Comparison of ENCODE assay signal across 13 cellular contexts in genomic region chr1:214362188-214362882, GRCh38.
DNase-seq lines count a peak whose midpoint lies in the region; ATAC-seq and TF ChIP-seq lines count a peak whose summit lies in the region.
"Had no signal": no experiment of that assay in that cellular context is flagged by ENCODE, and none has a peak within 500 bp of the region (broad histone marks: within the 10 kb centered on the region; RNA-seq: fewer than 3 reads in every experiment).

No MANE protein-coding gene starts in this region.

- intact Hi-C loops in upper lobe of right lung (cut with DNase I): no loop called here
- intact Hi-C loops in activated CD4-positive, alpha-beta T cell treated with anti-CD3 and anti-CD28 coated beads for 36 hours (cut with DNase I, micrococcal nuclease): no loop called here

- no peak for TF ChIP-seq RAD21 in SK-N-SH (IDR thresholded peaks at IDR 0.05; ENCODE audit: low read length)

- POLR2A ChIA-PET in SK-N-SH (lab: Yijun Ruan, JAX): no interaction called here
- POLR2A ChIA-PET in activated CD4-positive, alpha-beta T cell treated with anti-CD3 and anti-CD28 coated beads for 36 hours (lab: Charles Lee): no interaction called here

- H3K4me3 Mint-ChIP-seq in activated CD4-positive, alpha-beta T cell treated with anti-CD3 and anti-CD28 coated beads for 36 hours: no peak overlapping the region
- no peak overlapping the region for H3K4me3 Mint-ChIP-seq in stimulated activated memory B cell treated with anti-CD40 and anti-IgM and Interleukin-4, amounts not matched to agents 10 μg/mL and 1 μg/mL and 100 μg/mL, for 72 hours
- H3K4me3 Mint-ChIP-seq: activated T-helper 1 cell treated with anti-CD3 and anti-CD28 coated beads, Interleukin-12 subunit alpha, Interleukin-12 subunit beta, Interleukin-2, Interleukin-4 antibody, amounts not matched to agents 30 ng/mL and 10 ng/mL and 1 ng/mL, durations not matched to agents 14 hours and 24 hours and 36 hours; GM23338; WTC11 had no signal

- H3F3A ChIP-seq in SK-N-SH (replicated peaks; ENCODE audit: insufficient read depth) (peaks cover 31% of the 10 kb centered on the region), smooth muscle cell (ENCODE audit: low read depth) (no peaks in the 10 kb centered on the region)

- peaks cover 7% of the 10 kb centered on the region for H3K4me1 Mint-ChIP-seq in activated CD4-positive, alpha-beta T cell treated with anti-CD3 and anti-CD28 coated beads for 36 hours
- no peaks in the 10 kb centered on the region for H3K4me1 Mint-ChIP-seq in stimulated activated memory B cell treated with anti-CD40 and anti-IgM and Interleukin-4, amounts not matched to agents 10 μg/mL and 1 μg/mL and 100 μg/mL, for 72 hours
- H3K4me1 Mint-ChIP-seq: GM23338, WTC11 had no signal

- H3K9me3 Mint-ChIP-seq in activated CD4-positive, alpha-beta T cell treated with anti-CD3 and anti-CD28 coated beads for 36 hours (ENCODE audit: low read depth): no peaks in the 10 kb centered on the region
- peaks cover 3% of the 10 kb centered on the region for H3K9me3 Mint-ChIP-seq in stimulated activated memory B cell treated with anti-CD40 and anti-IgM and Interleukin-4, amounts not matched to agents 10 μg/mL and 1 μg/mL and 100 μg/mL, for 72 hours
- H3K9me3 Mint-ChIP-seq: GM23338, WTC11 had no signal

- H3K4me2 ChIP-seq in SK-N-SH (no peak overlapping the region), smooth muscle cell (no peak overlapping the region)
- H3K4me2 ChIP-seq: GM23338 had no signal

- H3K27ac ChIP-seq in SK-N-SH (ENCODE audit: low read depth in 2 of 2, low read length in 1 of 2): peak overlapping the region in 1 of 2 experiments; percentile 53; a peak in 2 of 4 replicates
- H3K27ac ChIP-seq in upper lobe of right lung: no peak overlapping the region
- no peak overlapping the region for H3K27ac ChIP-seq in smooth muscle cell (ENCODE audit: low read depth)
- H3K27ac ChIP-seq: 22Rv1 had no signal

- TF ChIP-seq CTCF in SK-N-SH (IDR thresholded peaks at IDR 0.05) (no peak), astrocyte of the spinal cord (IDR thresholded peaks at IDR 0.05; ENCODE audit: low read depth, low read length) (no peak), upper lobe of right lung (IDR thresholded peaks at IDR 0.05) (no peak), smooth muscle cell (IDR thresholded peaks at IDR 0.05; ENCODE audit: borderline replicate concordance, insufficient read depth, poor library complexity, severe bottlenecking) (no peak)

- no peak overlapping the region for H3K4me3 ChIP-seq in SK-N-SH (ENCODE audit: low read depth in 2 of 2, low read length in 1 of 2)
- H3K4me3 ChIP-seq in astrocyte of the spinal cord (ENCODE audit: low read depth, low read length): no peak overlapping the region
- no peak overlapping the region for H3K4me3 ChIP-seq in upper lobe of right lung
- no peak overlapping the region for H3K4me3 ChIP-seq in smooth muscle cell
- H3K4me3 ChIP-seq: GM23338 had no signal

- no peak overlapping the region for H3K27ac Mint-ChIP-seq in activated CD4-positive, alpha-beta T cell treated with anti-CD3 and anti-CD28 coated beads for 36 hours
- H3K27ac Mint-ChIP-seq in stimulated activated memory B cell treated with anti-CD40 and anti-IgM and Interleukin-4, amounts not matched to agents 10 μg/mL and 1 μg/mL and 100 μg/mL, for 72 hours: no peak overlapping the region
- H3K27ac Mint-ChIP-seq: activated T-helper 1 cell treated with anti-CD3 and anti-CD28 coated beads, Interleukin-12 subunit alpha, Interleukin-12 subunit beta, Interleukin-2, Interleukin-4 antibody, amounts not matched to agents 30 ng/mL and 10 ng/mL and 1 ng/mL, durations not matched to agents 14 hours and 24 hours and 36 hours; GM23338; progenitor cell of endocrine pancreas; WTC11 had no signal

- H3K9me3 ChIP-seq in SK-N-SH (no peaks in the 10 kb centered on the region), upper lobe of right lung (no peaks in the 10 kb centered on the region), smooth muscle cell (replicated peaks; ENCODE audit: low read depth) (no peaks in the 10 kb centered on the region)

- DNase-seq in SK-N-SH (no peak), astrocyte of the spinal cord (ENCODE audit: low read depth, low spot score) (peak; percentile 58), iris pigment epithelial cell (ENCODE audit: low read depth) (peak; percentile 66), upper lobe of right lung (no peak), smooth muscle cell (lab: John Stamatoyannopoulos, UW; ENCODE audit: unreplicated experiment) (no peak)
- no peak for DNase-seq in activated CD4-positive, alpha-beta T cell treated with anti-CD3 and anti-CD28 coated beads for 36 hours

- H3K27me3 Mint-ChIP-seq in activated CD4-positive, alpha-beta T cell treated with anti-CD3 and anti-CD28 coated beads for 36 hours: peaks cover 32% of the 10 kb centered on the region
- peaks cover 41% of the 10 kb centered on the region for H3K27me3 Mint-ChIP-seq in stimulated activated memory B cell treated with anti-CD40 and anti-IgM and Interleukin-4, amounts not matched to agents 10 μg/mL and 1 μg/mL and 100 μg/mL, for 72 hours
- H3K27me3 Mint-ChIP-seq: progenitor cell of endocrine pancreas had no signal

- peaks cover 3% of the 10 kb centered on the region for H3K36me3 Mint-ChIP-seq in activated CD4-positive, alpha-beta T cell treated with anti-CD3 and anti-CD28 coated beads for 36 hours (ENCODE audit: low read depth)
- no peaks in the 10 kb centered on the region for H3K36me3 Mint-ChIP-seq in stimulated activated memory B cell treated with anti-CD40 and anti-IgM and Interleukin-4, amounts not matched to agents 10 μg/mL and 1 μg/mL and 100 μg/mL, for 72 hours

- H3K27me3 ChIP-seq in SK-N-SH (ENCODE audit: insufficient read depth) (no peaks in the 10 kb centered on the region), upper lobe of right lung (no peaks in the 10 kb centered on the region), smooth muscle cell (ENCODE audit: low read depth) (no peaks in the 10 kb centered on the region)

- TF ChIP-seq EP300 in SK-N-SH (IDR thresholded peaks at IDR 0.05; ENCODE audit: borderline replicate concordance in 1 of 2, low read depth in 1 of 2, low read length in 1 of 2): no peak

- H3K79me2 ChIP-seq in SK-N-SH (ENCODE audit: insufficient read depth): peaks cover 32% of the 10 kb centered on the region
- no peaks in the 10 kb centered on the region for H3K79me2 ChIP-seq in smooth muscle cell (ENCODE audit: low read depth)

- ATAC-seq in SK-N-SH treated with all-trans-retinoic acid at 6 μM for 48 hours (no peak), upper lobe of right lung (peak; percentile 70)
- ATAC-seq in activated CD4-positive, alpha-beta T cell treated with anti-CD3 and anti-CD28 coated beads for 36 hours: no peak
- ATAC-seq in stimulated activated memory B cell treated with anti-CD40 and anti-IgM and Interleukin-4, amounts not matched to agents 10 μg/mL and 1 μg/mL and 100 μg/mL, for 72 hours: no peak
- ATAC-seq: GM23338, WTC11 had no signal

- WGBS in SK-N-SH (ENCODE audit: low lambda C conversion rate): 91% methylated on average over 8 of the region's 9 CpGs
- 88% methylated on average over 9 of the region's 9 CpGs for WGBS in smooth muscle cell (ENCODE audit: low lambda C conversion rate)

- in situ Hi-C loops in astrocyte of the spinal cord (cut with HindIII; ENCODE audit: low sequenced_read_pairs): no loop called here

- H3K4me1 ChIP-seq in SK-N-SH (ENCODE audit: control insufficient read depth in 1 of 2, insufficient read depth in 2 of 2, low read depth in 1 of 2, low read length in 1 of 2): peaks cover 0 to 23% of the 10 kb centered on the region in 2 experiments; a peak in 2 of 4 replicates
- no peaks in the 10 kb centered on the region for H3K4me1 ChIP-seq in upper lobe of right lung
- no peaks in the 10 kb centered on the region for H3K4me1 ChIP-seq in smooth muscle cell (ENCODE audit: low read depth)

- H3K36me3 ChIP-seq in SK-N-SH (replicated peaks in 1 of 2; ENCODE audit: control insufficient read depth in 1 of 2, insufficient read depth in 2 of 2, low read length in 1 of 2) (peaks cover 38 to 58% of the 10 kb centered on the region in 2 experiments), upper lobe of right lung (peaks cover 15% of the 10 kb centered on the region), smooth muscle cell (ENCODE audit: low read depth) (peaks cover 11% of the 10 kb centered on the region)

- CTCF ChIA-PET in SK-N-SH (lab: Yijun Ruan, JAX): interaction anchor here (1.1 to 1.2 kb wide), 2 partner anchors 30 to 100 kb away, joined by 3 to 5 read pairs; no protein-coding TSS in a partner anchor
- CTCF ChIA-PET in activated CD4-positive, alpha-beta T cell treated with anti-CD3 and anti-CD28 coated beads for 36 hours (lab: Charles Lee): no interaction called here

- no peaks in the 10 kb centered on the region for H3K9me2 ChIP-seq in SK-N-SH

- H3K9ac ChIP-seq in SK-N-SH (no peak overlapping the region), smooth muscle cell (ENCODE audit: low read depth) (no peak overlapping the region)

- H2AFZ ChIP-seq in SK-N-SH (ENCODE audit: low read depth) (no peak overlapping the region), smooth muscle cell (ENCODE audit: low read depth) (no peak overlapping the region)
- H2AFZ ChIP-seq: GM23338 had no signal

- peaks cover 3% of the 10 kb centered on the region; the same call in 1 of the 2 replicates for H4K20me1 ChIP-seq in SK-N-SH (ENCODE audit: insufficient read depth)
- H4K20me1 ChIP-seq in smooth muscle cell (ENCODE audit: low read depth): no peaks in the 10 kb centered on the region

TF ChIP-seq in SK-N-SH, 30 proteins besides CTCF, POLR2A, EP300 and RAD21 (continues in another document):
- no peak for TF ChIP-seq POLR2AphosphoS5 (IDR thresholded peaks at IDR 0.05; ENCODE audit: low read depth, low read length)
- TF ChIP-seq PBX3 (IDR thresholded peaks at IDR 0.05): no peak

TF ChIP-seq in SK-N-SH treated with all-trans-retinoic acid at 6 μM for 48 hours, 23 proteins besides CTCF, POLR2A, EP300 and RAD21 (continues in another document):
- TF ChIP-seq TOX (CRISPR knock-in tag; IDR thresholded peaks at IDR 0.05; ENCODE audit: borderline replicate concordance) (no peak), ESRRG (CRISPR knock-in tag; IDR thresholded peaks at IDR 0.05) (no peak), RARB (CRISPR knock-in tag; IDR thresholded peaks at IDR 0.05) (no peak), PATZ1 (CRISPR knock-in tag; IDR thresholded peaks at IDR 0.05; ENCODE audit: borderline replicate concordance) (no peak)

Comparison
In these comparisons a context has a peak if more than half of its experiments do, and no peak if none do; other contexts are left out.
1. DNase-seq: peak in astrocyte of the spinal cord (single experiment) and iris pigment epithelial cell (single experiment); none in SK-N-SH (single experiment), upper lobe of right lung (single experiment), smooth muscle cell (single experiment) and activated CD4-positive, alpha-beta T cell treated with anti-CD3 and anti-CD28 coated beads for 36 hours (single experiment).